In the genomic region with DNA sequence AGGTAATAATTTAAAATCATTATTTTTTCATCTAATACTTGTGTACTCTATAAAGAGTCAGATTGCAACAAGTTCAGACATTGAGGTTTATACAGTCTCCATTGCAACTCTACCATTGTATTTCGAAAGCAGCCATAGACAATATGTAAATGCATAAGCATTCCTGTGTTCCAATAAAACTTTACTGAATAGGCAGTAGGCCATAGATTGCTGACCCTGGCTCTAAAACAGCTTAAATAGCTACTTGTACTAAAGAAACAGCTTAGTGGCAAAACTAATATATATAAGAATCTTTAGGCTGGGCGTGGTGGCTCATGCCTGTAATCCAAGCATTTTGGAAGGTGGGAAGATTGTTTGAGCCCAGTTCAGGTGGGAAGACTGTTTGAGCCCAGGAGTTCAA, we compare ENCODE assay signal across 28 cellular contexts.
"Had no signal": no experiment of that assay in that cellular context is flagged by ENCODE, and none has a peak within 500 bp of the region (broad histone marks: within the 10 kb centered on the region; RNA-seq: fewer than 3 reads in every experiment).

No MANE protein-coding gene starts in this region.

- H3K4me1 ChIP-seq: stomach, suprapubic skin, testis, thyroid gland, tibial artery, tibial nerve, transverse colon, upper lobe of left lung, upper lobe of right lung, uterus, vagina had no signal

- H3K27ac Mint-ChIP-seq: stimulated activated effector memory CD8-positive, alpha-beta T cell treated with anti-CD3 and anti-CD28 coated beads, Interleukin-12 subunit alpha, Interleukin-12 subunit beta, amount 100 ng/mL, for 72 hours; stimulated activated memory B cell treated with anti-CD40 and anti-IgM and Interleukin-4, amounts not matched to agents 10 μg/mL and 1 μg/mL and 100 μg/mL, for 72 hours; stimulated activated naive B cell treated with anti-CD40 and anti-IgM and Interleukin-4, amounts not matched to agents 10 μg/mL and 1 μg/mL and 100 μg/mL, for 72 hours; stimulated activated naive CD8-positive, alpha-beta T cell treated with anti-CD3 and anti-CD28 coated beads, Interleukin-15, amount 100 ng/mL, for 72 hours; stimulated activated naive CD8-positive, alpha-beta T cell treated with anti-CD3 and anti-CD28 coated beads, Interleukin-15, Interleukin-2, amounts not matched to agents 100 ng/mL and 50 ng/mL, for 24 hours; type B pancreatic cell had no signal

- H3K4me3 Mint-ChIP-seq: stimulated activated effector memory CD8-positive, alpha-beta T cell treated with anti-CD3 and anti-CD28 coated beads, Interleukin-12 subunit alpha, Interleukin-12 subunit beta, amount 100 ng/mL, for 72 hours; stimulated activated memory B cell treated with anti-CD40 and anti-IgM and Interleukin-4, amounts not matched to agents 10 μg/mL and 1 μg/mL and 100 μg/mL, for 72 hours; stimulated activated naive B cell treated with anti-CD40 and anti-IgM and Interleukin-4, amounts not matched to agents 10 μg/mL and 1 μg/mL and 100 μg/mL, for 72 hours; stimulated activated naive CD8-positive, alpha-beta T cell treated with anti-CD3 and anti-CD28 coated beads, Interleukin-15, amount 100 ng/mL, for 72 hours; stimulated activated naive CD8-positive, alpha-beta T cell treated with anti-CD3 and anti-CD28 coated beads, Interleukin-15, Interleukin-2, amounts not matched to agents 100 ng/mL and 50 ng/mL, for 24 hours; type B pancreatic cell had no signal

- H3K27me3 Mint-ChIP-seq: stimulated activated naive CD8-positive, alpha-beta T cell treated with anti-CD3 and anti-CD28 coated beads, Interleukin-15, amount 100 ng/mL, for 72 hours; stimulated activated naive CD8-positive, alpha-beta T cell treated with anti-CD3 and anti-CD28 coated beads, Interleukin-15, Interleukin-2, amounts not matched to agents 100 ng/mL and 50 ng/mL, for 24 hours; type B pancreatic cell had no signal

- H3K36me3 ChIP-seq: stomach, suprapubic skin, thoracic aorta, thyroid gland, tibial artery, tibial nerve, transverse colon, upper lobe of left lung, upper lobe of right lung, uterus, vagina had no signal

- H3K36me3 Mint-ChIP-seq: stimulated activated effector memory CD8-positive, alpha-beta T cell treated with anti-CD3 and anti-CD28 coated beads, Interleukin-12 subunit alpha, Interleukin-12 subunit beta, amount 100 ng/mL, for 72 hours; stimulated activated memory B cell treated with anti-CD40 and anti-IgM and Interleukin-4, amounts not matched to agents 10 μg/mL and 1 μg/mL and 100 μg/mL, for 72 hours; stimulated activated naive B cell treated with anti-CD40 and anti-IgM and Interleukin-4, amounts not matched to agents 10 μg/mL and 1 μg/mL and 100 μg/mL, for 72 hours; type B pancreatic cell had no signal

- H3K4me1 Mint-ChIP-seq: stimulated activated effector memory CD8-positive, alpha-beta T cell treated with anti-CD3 and anti-CD28 coated beads, Interleukin-12 subunit alpha, Interleukin-12 subunit beta, amount 100 ng/mL, for 72 hours; stimulated activated memory B cell treated with anti-CD40 and anti-IgM and Interleukin-4, amounts not matched to agents 10 μg/mL and 1 μg/mL and 100 μg/mL, for 72 hours; stimulated activated naive B cell treated with anti-CD40 and anti-IgM and Interleukin-4, amounts not matched to agents 10 μg/mL and 1 μg/mL and 100 μg/mL, for 72 hours; stimulated activated naive CD8-positive, alpha-beta T cell treated with anti-CD3 and anti-CD28 coated beads, Interleukin-15, amount 100 ng/mL, for 72 hours had no signal

- H3K9me3 ChIP-seq: stomach, suprapubic skin, testis, thoracic aorta, thyroid gland, tibial artery, tibial nerve, transverse colon, upper lobe of left lung, upper lobe of right lung, uterus, vagina had no signal

- ATAC-seq: stimulated activated effector memory CD8-positive, alpha-beta T cell treated with anti-CD3 and anti-CD28 coated beads, Interleukin-12 subunit alpha, Interleukin-12 subunit beta, amount 100 ng/mL, for 72 hours; stimulated activated memory B cell treated with anti-CD40 and anti-IgM and Interleukin-4, amounts not matched to agents 10 μg/mL and 1 μg/mL and 100 μg/mL, for 72 hours; stimulated activated naive B cell treated with anti-CD40 and anti-IgM and Interleukin-4, amounts not matched to agents 10 μg/mL and 1 μg/mL and 100 μg/mL, for 72 hours; stimulated activated naive CD8-positive, alpha-beta T cell treated with anti-CD3 and anti-CD28 coated beads, Interleukin-15, amount 100 ng/mL, for 72 hours; stimulated activated naive CD8-positive, alpha-beta T cell treated with anti-CD3 and anti-CD28 coated beads, Interleukin-15, Interleukin-2, amounts not matched to agents 100 U/mL and 50 U/mL, for 24 hours; upper lobe of right lung had no signal

- H3K4me3 ChIP-seq: stomach, suprapubic skin, testis, thoracic aorta, thyroid gland, tibial artery, tibial nerve, transverse colon, upper lobe of left lung, upper lobe of right lung, uterus, vagina had no signal

- H3K9me3 Mint-ChIP-seq: stimulated activated effector memory CD8-positive, alpha-beta T cell treated with anti-CD3 and anti-CD28 coated beads, Interleukin-12 subunit alpha, Interleukin-12 subunit beta, amount 100 ng/mL, for 72 hours; stimulated activated memory B cell treated with anti-CD40 and anti-IgM and Interleukin-4, amounts not matched to agents 10 μg/mL and 1 μg/mL and 100 μg/mL, for 72 hours; stimulated activated naive B cell treated with anti-CD40 and anti-IgM and Interleukin-4, amounts not matched to agents 10 μg/mL and 1 μg/mL and 100 μg/mL, for 72 hours; stimulated activated naive CD8-positive, alpha-beta T cell treated with anti-CD3 and anti-CD28 coated beads, Interleukin-15, amount 100 ng/mL, for 72 hours; stimulated activated naive CD8-positive, alpha-beta T cell treated with anti-CD3 and anti-CD28 coated beads, Interleukin-15, Interleukin-2, amounts not matched to agents 100 ng/mL and 50 ng/mL, for 24 hours; type B pancreatic cell had no signal

- H3K27me3 ChIP-seq: stomach, suprapubic skin, testis, thyroid gland, tibial artery, tibial nerve, transverse colon, upper lobe of left lung, upper lobe of right lung, uterus, vagina had no signal

- H3K27ac ChIP-seq: stomach, suprapubic skin, testis, thoracic aorta, thyroid gland, tibial artery, tibial nerve, transverse colon, upper lobe of left lung, upper lobe of right lung, uterus, vagina had no signal

- DNase-seq: stimulated activated CD4-positive, alpha-beta T cell treated with anti-CD3 and anti-CD28 coated beads, Interleukin-2, amount 100 ng/mL, for 48 hours; stimulated activated CD4-positive, alpha-beta T cell treated with anti-CD3 and anti-CD28 coated beads, Interleukin-4, amount 100 ng/mL, for 1 hour; stimulated activated CD4-positive, alpha-beta T cell treated with anti-CD3 and anti-CD28 coated beads, Interleukin-4, amount 100 ng/mL, for 24 hours; stimulated activated CD4-positive, alpha-beta T cell treated with anti-CD3 and anti-CD28 coated beads, Interleukin-4, amount 100 ng/mL, for 4 hours; stimulated activated CD8-positive, alpha-beta memory T cell treated with anti-CD3 and anti-CD28 coated beads, Interleukin-4, amount 100 ng/mL, for 48 hours; stimulated activated naive B cell treated with anti-CD40 and anti-IgM and Interleukin-4, amounts not matched to agents 10 μg/mL and 1 μg/mL and 100 μg/mL, for 72 hours; stimulated activated naive CD4-positive, alpha-beta T cell; stimulated activated naive CD4-positive, alpha-beta T cell treated with Interleukin-2 at 50 U/mL for 16 hours; stimulated activated naive CD8-positive, alpha-beta T cell treated with anti-CD3 and anti-CD28 coated beads, Interleukin-15, amount 100 ng/mL, for 72 hours; stimulated activated naive CD8-positive, alpha-beta T cell treated with anti-CD3 and anti-CD28 coated beads, Interleukin-15, Interleukin-2, amounts not matched to agents 100 U/mL and 50 U/mL, for 24 hours; stomach; substantia nigra; testis; thyroid gland; tibial artery; transverse colon; trophoblast cell; upper lobe of left lung; upper lobe of right lung; uterus had no signal
